8 cellular contexts compared by ENCODE assay signal in the genomic region with DNA sequence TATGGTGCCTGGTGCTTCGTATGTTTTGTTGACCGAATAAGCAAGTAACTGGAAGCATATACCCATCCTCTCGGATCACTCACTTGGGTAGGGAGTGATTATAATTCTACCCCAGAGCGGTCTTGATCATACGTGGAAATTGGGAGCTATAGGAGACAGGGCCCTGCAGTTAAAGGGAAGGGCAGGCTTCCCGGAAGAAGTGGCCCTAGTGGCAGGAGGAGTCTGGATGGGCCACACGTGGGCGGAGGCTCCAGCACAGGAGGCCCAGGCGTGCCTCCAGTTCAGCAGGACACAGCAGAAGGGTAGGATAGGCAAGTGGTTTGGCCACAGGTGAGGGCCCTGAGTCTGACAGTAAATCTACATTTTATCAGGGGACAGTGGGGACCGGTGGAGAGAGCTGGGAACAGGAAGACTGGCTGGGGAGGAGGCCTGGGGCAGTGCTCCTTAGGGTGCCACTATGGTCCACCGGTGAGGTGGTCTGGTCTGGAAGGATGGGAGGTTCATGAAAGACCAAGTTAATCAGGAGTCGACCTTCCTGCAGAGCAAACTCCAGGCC. TPM values are rescaled to one million over a fixed set of nuclear protein-coding genes. Genes with fewer than 3 reads are reported as not detected.
A peak's percentile ranks its signal among the peaks of the same experiment; 100 is the strongest.
DNase-seq lines count a peak whose midpoint lies in the region; ATAC-seq and TF ChIP-seq lines count a peak whose summit lies in the region.
"Had no signal": no experiment of that assay in that cellular context is flagged by ENCODE, and none has a peak within 500 bp of the region (broad histone marks: within the 10 kb centered on the region; RNA-seq: fewer than 3 reads in every experiment).

No MANE protein-coding gene starts in this region.

- no peak overlapping the region for H3K27ac ChIP-seq in CD4-positive, alpha-beta memory T cell (ENCODE audit: low read depth, low read length)
- H3K27ac ChIP-seq in endodermal cell (ENCODE audit: low read depth, low read length) = no peak overlapping the region

- peak overlapping the region; percentile 29 to 96 (median 90) for H3K27ac Mint-ChIP-seq in CD4-positive, alpha-beta memory T cell
- H3K27ac Mint-ChIP-seq in endodermal cell = peak overlapping the region; percentile 95

- H3K36me3 ChIP-seq in CD4-positive, alpha-beta memory T cell (ENCODE audit: insufficient read depth, low read length) = no peaks in the 10 kb centered on the region
- no peaks in the 10 kb centered on the region for H3K36me3 ChIP-seq in endodermal cell (ENCODE audit: control insufficient read depth, insufficient read depth, low read length)

- no peaks in the 10 kb centered on the region for H3K36me3 Mint-ChIP-seq in CD4-positive, alpha-beta memory T cell
- H3K36me3 Mint-ChIP-seq in endodermal cell (ENCODE audit: low read depth) = no peaks in the 10 kb centered on the region

- no peaks in the 10 kb centered on the region for H3K9me3 Mint-ChIP-seq in CD4-positive, alpha-beta memory T cell
- no peaks in the 10 kb centered on the region for H3K9me3 Mint-ChIP-seq in endodermal cell

- H3K27me3 ChIP-seq in CD4-positive, alpha-beta memory T cell (ENCODE audit: insufficient read depth, low read length) = no peaks in the 10 kb centered on the region
- no peaks in the 10 kb centered on the region for H3K27me3 ChIP-seq in endodermal cell (ENCODE audit: control insufficient read depth, insufficient read depth, low read length, poor library complexity, severe bottlenecking)

- intact Hi-C loops in CD4-positive, alpha-beta memory T cell (cut with micrococcal nuclease) = no loop called here
- intact Hi-C loops in posterior vena cava (cut with DNase I) (no loop called here), sciatic nerve (cut with DNase I) (no loop called here)

- H3K9me3 ChIP-seq in CD4-positive, alpha-beta memory T cell (ENCODE audit: control insufficient read depth in 1 of 2, low read length in 2 of 2) = no peaks in the 10 kb centered on the region
- H3K9me3 ChIP-seq in endodermal cell (ENCODE audit: control insufficient read depth, low read length) = no peaks in the 10 kb centered on the region

- H3K4me3 Mint-ChIP-seq in CD4-positive, alpha-beta memory T cell = peak overlapping the region; percentile 34 to 85 (median 82)
- H3K4me3 Mint-ChIP-seq in endodermal cell = no peak overlapping the region

- CTCF ChIA-PET in CD4-positive, alpha-beta memory T cell (lab: Charles Lee; ENCODE audit: partially characterized antibody) = interaction anchor here (0.8 to 4.9 kb wide), 8 partner anchors 9 to 27 kb away, joined by 3 to 43 read pairs (median 8); no protein-coding TSS in a partner anchor

- H3K4me1 ChIP-seq in CD4-positive, alpha-beta memory T cell (ENCODE audit: insufficient read depth, low read length) = peaks cover 26% of the 10 kb centered on the region
- no peaks in the 10 kb centered on the region for H3K4me1 ChIP-seq in endodermal cell (ENCODE audit: control insufficient read depth, insufficient read depth, low read length)

- H3K4me1 Mint-ChIP-seq in CD4-positive, alpha-beta memory T cell = peaks cover 12 to 41% (median 25%) of the 10 kb centered on the region in 4 donors
- H3K4me1 Mint-ChIP-seq in endodermal cell = peaks cover 14% of the 10 kb centered on the region

- no peak for TF ChIP-seq CTCF in endodermal cell (conservative IDR thresholded peaks at IDR 0.05)

- no peaks in the 10 kb centered on the region for H3K27me3 Mint-ChIP-seq in CD4-positive, alpha-beta memory T cell
- no peaks in the 10 kb centered on the region for H3K27me3 Mint-ChIP-seq in endodermal cell (ENCODE audit: insufficient read depth)

- H3K4me3 ChIP-seq in CD4-positive, alpha-beta memory T cell (ENCODE audit: low read length in 2 of 2) = no peak overlapping the region
- no peak overlapping the region for H3K4me3 ChIP-seq in endodermal cell (ENCODE audit: low read length)

- 85 to 100% methylated on average over 8 to 12 of the region's 12 CpGs for WGBS in endodermal cell (ENCODE audit: insufficient coverage in 1 of 2, insufficient read length in 1 of 2), 2 experiments

- DNase-seq in CD4-positive, alpha-beta memory T cell = no peak
- peak; percentile 33 for DNase-seq in NCI-H69 (lab: John Stamatoyannopoulos, UW)
- peak; percentile 47 for DNase-seq in endodermal cell
- DNase-seq in posterior vena cava (ENCODE audit: low spot score) = peak; percentile 47
- DNase-seq in NCI-H748 (lab: John Stamatoyannopoulos, UW; ENCODE audit: unreplicated experiment) = no peak
- DNase-seq in sciatic nerve (ENCODE audit: low spot score) = no peak
- no peak for DNase-seq in NCI-H345 treated with DMSO at 0.1 percent for 48 hours (lab: John Stamatoyannopoulos, UW; ENCODE audit: unreplicated experiment)
- DNase-seq: stimulated activated CD4-positive, alpha-beta T cell treated with anti-CD3 and anti-CD28 coated beads, Interleukin-1b, Interleukin-23, amount 100 ng/mL, for 48 hours had no signal

- H3K9ac ChIP-seq in endodermal cell (ENCODE audit: extremely low read depth, low read length, poor library complexity, severe bottlenecking) = no peak overlapping the region

- ATAC-seq in sciatic nerve = no peak

- POLR2A ChIA-PET in CD4-positive, alpha-beta memory T cell (lab: Charles Lee; ENCODE audit: partially characterized antibody) = interaction anchor here (1.0 to 7.9 kb wide), 12 partner anchors 10 to 151 kb away, joined by 3 to 142 read pairs (median 4); partner anchors contain the start of genes EVL and YY1

RNA-seq across cellular contexts. Expression of gene YY1, which starts 23.5 kb away (rescaled TPM):
- total RNA-seq in CD4-positive, alpha-beta memory T cell = 10 to 100 TPM; 85.5 to 90.3 TPM
- polyA plus RNA-seq in CD4-positive, alpha-beta memory T cell = 10 to 100 TPM in 1 of 2 donors, 1 to 10 TPM in 1; 8.9 to 23.4 TPM
- total RNA-seq in endodermal cell (100 to 1,000 TPM in 1 of 2 donors, 10 to 100 TPM in 1; 94.8 to 103 TPM), posterior vena cava (10 to 100 TPM; 41.4 to 46.2 TPM), sciatic nerve (59.9 TPM)
- polyA plus RNA-seq in endodermal cell (2013, experiment 1 of 2) = 84.2 TPM
- polyA plus RNA-seq in endodermal cell (2013, experiment 2 of 2) = 82.6 TPM

RNA-seq across cellular contexts. Expression of gene DEGS2, which starts 56.0 kb away (rescaled TPM):
- under 1 TPM in 1 of 2 experiments, not detected in 1; 0.14 TPM for total RNA-seq in CD4-positive, alpha-beta memory T cell
- polyA plus RNA-seq in CD4-positive, alpha-beta memory T cell = under 1 TPM in 1 of 2 donors, not detected in 1; 0.81 TPM
- total RNA-seq in endodermal cell = under 1 TPM; 0.18 to 0.24 TPM
- polyA plus RNA-seq in endodermal cell (2013, experiment 1 of 2) = 0.28 TPM
- polyA plus RNA-seq in endodermal cell (2013, experiment 2 of 2) = 0.21 TPM
- 1 to 10 TPM in 1 of 2 donors, under 1 TPM in 1; 0.10 to 1.2 TPM for total RNA-seq in posterior vena cava
- total RNA-seq in sciatic nerve = 3.4 TPM

Comparison
In these comparisons a context has a peak if more than half of its experiments do, and no peak if none do; other contexts are left out.
1. DNase-seq: peak in NCI-H69 (single experiment), endodermal cell (single experiment) and posterior vena cava (single experiment); none in CD4-positive, alpha-beta memory T cell (0 of 5), NCI-H748 (single experiment), sciatic nerve (single experiment) and NCI-H345 treated with DMSO at 0.1 percent for 48 hours (single experiment).